12 cellular contexts compared by ENCODE assay signal in genomic region chr16:73171901-73172619, GRCh38.
A peak's percentile ranks its signal among the peaks of the same experiment; 100 is the strongest.
DNase-seq lines count a peak whose midpoint lies in the region; ATAC-seq and TF ChIP-seq lines count a peak whose summit lies in the region.
"Had no signal": no experiment of that assay in that cellular context is flagged by ENCODE, and none has a peak within 500 bp of the region (broad histone marks: within the 10 kb centered on the region; RNA-seq: fewer than 3 reads in every experiment).

No MANE protein-coding gene starts in this region.

- intact Hi-C loops in adrenal gland (cut with DNase I) = loop anchor here (10.0 kb wide), 1 partner anchor 107 kb away; no protein-coding TSS in a partner anchor

- H3K36me3 ChIP-seq in HEK293 (ENCODE audit: control insufficient read depth in 2 of 2, insufficient read depth in 1 of 2, low read length in 2 of 2) = no peaks in the 10 kb centered on the region
- no peaks in the 10 kb centered on the region for H3K36me3 ChIP-seq in adrenal gland (replicated peaks in 1 of 2)
- H3K36me3 ChIP-seq in skeletal muscle tissue (ENCODE audit: control insufficient read depth in 3 of 3, insufficient read depth in 3 of 3, low read length in 3 of 3) = no peaks in the 10 kb centered on the region
- no peaks in the 10 kb centered on the region for H3K36me3 ChIP-seq in Peyer's patch

- TF ChIP-seq POLR2A in adrenal gland (IDR thresholded peaks at IDR 0.05) (no peak), Peyer's patch (IDR thresholded peaks at IDR 0.05) (no peak)

- POLR2A ChIA-PET in HEK293 (lab: Yijun Ruan, JAX) = no interaction called here

- no peak for TF ChIP-seq CTCF in HEK293 (tag by site-specific recombination; IDR thresholded peaks at IDR 0.05)
- no peak for TF ChIP-seq CTCF in adrenal gland (IDR thresholded peaks at IDR 0.05)
- TF ChIP-seq CTCF in Peyer's patch (IDR thresholded peaks at IDR 0.05) = no peak

- CTCF ChIA-PET in HEK293 (lab: Yijun Ruan, JAX) = interaction anchor here (0.6 to 1.0 kb wide), 4 partner anchors 11 to 676 kb away, joined by 3 to 4 read pairs (median 3); no protein-coding TSS in a partner anchor

- no peaks in the 10 kb centered on the region for H3K27me3 Mint-ChIP-seq in stimulated activated naive CD8-positive, alpha-beta T cell treated with anti-CD3 and anti-CD28 coated beads, Interleukin-15, amount 100 ng/mL, for 72 hours

- peaks cover 23% of the 10 kb centered on the region for H3K4me1 ChIP-seq in HEK293 (ENCODE audit: control insufficient read depth, insufficient read depth, low read length)
- H3K4me1 ChIP-seq in adrenal gland (replicated peaks in 1 of 2) = peaks cover 11 to 17% of the 10 kb centered on the region in 2 donors
- H3K4me1 ChIP-seq in skeletal muscle tissue (ENCODE audit: control insufficient read depth in 3 of 3, insufficient read depth in 3 of 3, low read length in 3 of 3) = peaks cover 13 to 20% (median 16%) of the 10 kb centered on the region in 3 donors
- H3K4me1 ChIP-seq in Peyer's patch = peaks cover 0 to 27% (median 0%) of the 10 kb centered on the region in 4 donors

- ATAC-seq in HG03439 (IDR thresholded peaks at IDR 0.05; ENCODE audit: unreplicated experiment) = no peak
- ATAC-seq in stimulated activated naive CD8-positive, alpha-beta T cell treated with anti-CD3 and anti-CD28 coated beads, Interleukin-15, amount 100 ng/mL, for 72 hours = no peak

- no peak overlapping the region for H3K4me3 Mint-ChIP-seq in stimulated activated naive CD8-positive, alpha-beta T cell treated with anti-CD3 and anti-CD28 coated beads, Interleukin-15, amount 100 ng/mL, for 72 hours

- H3K9ac ChIP-seq in skeletal muscle tissue (ENCODE audit: low read depth in 1 of 3, low read length in 3 of 3) = peak overlapping the region in 2 of 3 donors; percentile 17 to 60

- H3K4me3 ChIP-seq in HEK293 (ENCODE audit: low read depth, low read length) (no peak overlapping the region), adrenal gland (no peak overlapping the region), skeletal muscle tissue (ENCODE audit: low read length in 3 of 3) (peak overlapping the region in 1 of 3 donors; percentile 2), Peyer's patch (no peak overlapping the region)
- H3K4me3 ChIP-seq: mucosa of descending colon had no signal

- no peaks in the 10 kb centered on the region for H3K27me3 ChIP-seq in adrenal gland
- H3K27me3 ChIP-seq in layer of hippocampus (ENCODE audit: control insufficient read depth, insufficient read depth, low read length) = no peaks in the 10 kb centered on the region
- H3K27me3 ChIP-seq in skeletal muscle tissue (ENCODE audit: control insufficient read depth in 3 of 3, insufficient read depth in 3 of 3, low read length in 3 of 3) = no peaks in the 10 kb centered on the region
- H3K27me3 ChIP-seq in Peyer's patch = no peaks in the 10 kb centered on the region

- WGBS in adrenal gland, 4 donors = 73 to 85% (median 76%) methylated on average over 21 to 25 of the region's 25 CpGs

- H3K27ac Mint-ChIP-seq in stimulated activated naive CD8-positive, alpha-beta T cell treated with anti-CD3 and anti-CD28 coated beads, Interleukin-15, amount 100 ng/mL, for 72 hours = no peak overlapping the region

- H3K9me3 Mint-ChIP-seq in stimulated activated naive CD8-positive, alpha-beta T cell treated with anti-CD3 and anti-CD28 coated beads, Interleukin-15, amount 100 ng/mL, for 72 hours = no peaks in the 10 kb centered on the region

- peak overlapping the region; percentile 85 for H3K27ac ChIP-seq in HEK293 (ENCODE audit: extremely low read depth, low read depth, low read length)
- H3K27ac ChIP-seq in adrenal gland = peak overlapping the region in 3 of 5 donors; percentile 21 to 80 (median 76)
- H3K27ac ChIP-seq in layer of hippocampus (ENCODE audit: low read depth, low read length) = peak overlapping the region; percentile 46
- peak overlapping the region; percentile 68 for H3K27ac ChIP-seq in skeletal muscle tissue (ENCODE audit: low read depth, low read length)
- peak overlapping the region in 2 of 4 donors; percentile 0 to 12 for H3K27ac ChIP-seq in Peyer's patch

- no peak for DNase-seq in adrenal gland
- no peak for DNase-seq in superior temporal gyrus (ENCODE audit: extremely low spot score)
- no peak for DNase-seq in Peyer's patch
- DNase-seq in stimulated activated naive CD8-positive, alpha-beta T cell treated with anti-CD3 and anti-CD28 coated beads, Interleukin-15, amount 100 ng/mL, for 72 hours = no peak
- DNase-seq: activated CD8-positive, alpha-beta memory T cell treated with anti-CD3 and anti-CD28 coated beads, Interleukin-2, amount 50 U/mL, for 4 hours; NK-92 treated with Interleukin-12 subunit alpha and Interleukin-12 subunit beta, amount 100 ng/mL, for 24 hours; stimulated activated CD4-positive, alpha-beta T cell treated with anti-CD3 and anti-CD28 coated beads, Interleukin-1b, Interleukin-23, amount 100 ng/mL, for 48 hours had no signal

- H3K4me1 Mint-ChIP-seq in stimulated activated naive CD8-positive, alpha-beta T cell treated with anti-CD3 and anti-CD28 coated beads, Interleukin-15, amount 100 ng/mL, for 72 hours = no peaks in the 10 kb centered on the region

- H3K9me3 ChIP-seq in HEK293 (ENCODE audit: control insufficient read depth, insufficient read depth, low read depth, low read length) (no peaks in the 10 kb centered on the region), adrenal gland (replicated peaks in 1 of 3) (no peaks in the 10 kb centered on the region), skeletal muscle tissue (ENCODE audit: control insufficient read depth in 3 of 3, low read length in 3 of 3) (no peaks in the 10 kb centered on the region), Peyer's patch (no peaks in the 10 kb centered on the region)
- H3K9me3 ChIP-seq: mucosa of descending colon had no signal

TF ChIP-seq in HEK293, 187 proteins besides CTCF, POLR2A, EP300 and RAD21:
- TF ChIP-seq ZNF548 (tag by site-specific recombination; IDR thresholded peaks at IDR 0.05) = no peak
- TF ChIP-seq ZNF292 (tag by site-specific recombination; IDR thresholded peaks at IDR 0.05; ENCODE audit: borderline replicate concordance, low read depth) = no peak
- TF ChIP-seq ZNF157 (tag by site-specific recombination; IDR thresholded peaks at IDR 0.05) = no peak
- no peak for TF ChIP-seq ZNF514 (tag by site-specific recombination; IDR thresholded peaks at IDR 0.05)
- TF ChIP-seq ZFHX2 (tag by site-specific recombination; conservative IDR thresholded peaks at IDR 0.05) = peak; percentile 42
- TF ChIP-seq ZSCAN4 (tag by site-specific recombination; IDR thresholded peaks at IDR 0.05) = no peak
- TF ChIP-seq ZNF148 (tag by site-specific recombination; IDR thresholded peaks at IDR 0.05; ENCODE audit: borderline replicate concordance) = no peak
- no peak for TF ChIP-seq ZNF132 (tag by site-specific recombination; IDR thresholded peaks at IDR 0.05; ENCODE audit: borderline replicate concordance)
- TF ChIP-seq FEZF1 (tag by site-specific recombination; IDR thresholded peaks at IDR 0.05) = no peak
- TF ChIP-seq ZNF76 (tag by site-specific recombination; IDR thresholded peaks at IDR 0.05; ENCODE audit: borderline replicate concordance, low read depth) = no peak
- TF ChIP-seq ZBTB6 (tag by site-specific recombination; IDR thresholded peaks at IDR 0.05) = peak; percentile 46; the same call in 1 of the 2 replicates
- TF ChIP-seq KLF9 (tag by site-specific recombination; IDR thresholded peaks at IDR 0.05; ENCODE audit: low read depth) = no peak
- no peak for TF ChIP-seq ZBTB17 (tag by site-specific recombination; IDR thresholded peaks at IDR 0.05)
- TF ChIP-seq KLF16 (tag by site-specific recombination; IDR thresholded peaks at IDR 0.05) = no peak
- peak; percentile 47 for TF ChIP-seq ZBTB20 (tag by site-specific recombination; IDR thresholded peaks at IDR 0.05)
